Comparison of ENCODE assay signal across 27 cellular contexts in genomic region chr1:974293-974640, GRCh38. TPM values are rescaled to one million over a fixed set of nuclear protein-coding genes. Genes with fewer than 3 reads are reported as not detected.
DNase-seq lines count a peak whose midpoint lies in the region; ATAC-seq, FAIRE-seq and TF ChIP-seq lines count a peak whose summit lies in the region.
"Had no signal": no experiment of that assay in that cellular context is flagged by ENCODE, and none has a peak within 500 bp of the region (broad histone marks: within the 10 kb centered on the region; RNA-seq: fewer than 3 reads in every experiment).

No MANE protein-coding gene starts in this region.

- H2BK12ac ChIP-seq in neuronal stem cell (ENCODE audit: low read length), result no peak overlapping the region

- no peak for DNase-seq in left ventricle myocardium inferior
- no peak for DNase-seq in Right ventricle myocardium inferior (ENCODE audit: missing footprints)
- no peak for DNase-seq in neuronal stem cell (ENCODE audit: low spot score)
- no peak for DNase-seq in HepG2 (ENCODE audit: low spot score)
- no peak for DNase-seq in hepatic stellate cell (ENCODE audit: low spot score)
- DNase-seq: 8988T; ACHN; AML-193; BE2C; CD4-positive, alpha-beta T cell; DMS 273 treated with DMSO at 0.1 percent for 48 hours; DMS79; EL; GDM1; H9; HFFc6 had no signal

- H3K79me2 ChIP-seq in HepG2 (ENCODE audit: insufficient read depth, low read length), result no peaks in the 10 kb centered on the region

- H3K9me3 ChIP-seq in left ventricle myocardium inferior (replicated peaks) (no peaks in the 10 kb centered on the region), neuronal stem cell (replicated peaks in 1 of 2; ENCODE audit: control insufficient read depth in 2 of 2, insufficient read depth in 1 of 2, low read depth in 1 of 2, low read length in 2 of 2) (peaks cover 0 to 5% of the 10 kb centered on the region in 2 donors), HepG2 (ENCODE audit: low read length) (no peaks in the 10 kb centered on the region)
- H3K9me3 ChIP-seq: A549, BE2C had no signal

- BruUV-seq in HepG2 (replicated peaks; lab: Mats Ljungman, UMichigan), result no TSS peak

- peak overlapping the region; percentile 65 for H3K23ac ChIP-seq in neuronal stem cell (ENCODE audit: low read depth, low read length, poor library complexity)

- no peak overlapping the region for H3K18ac ChIP-seq in neuronal stem cell (ENCODE audit: low read length)

- H3K4ac ChIP-seq in neuronal stem cell (ENCODE audit: low read length), result no peak overlapping the region

- H3K4me3 ChIP-seq in left ventricle myocardium inferior, result no peak overlapping the region
- no peak overlapping the region for H3K4me3 ChIP-seq in neuronal stem cell (ENCODE audit: low read length in 2 of 2)
- H3K4me3 ChIP-seq in HepG2 (replicated peaks in 1 of 3; ENCODE audit: insufficient read depth in 1 of 3, low read depth in 2 of 3, low read length in 3 of 3), result no peak overlapping the region
- H3K4me3 ChIP-seq: A549; BLaER1 treated with 17β-estradiol and CSF1 and Interleukin-3, amounts not matched to agents 10 nM and 100 nM; GM12878; GM23338 had no signal

- in situ Hi-C loops in HepG2 (cut with HindIII; ENCODE audit: extremely low pct_ligation_motif_present, low pct_unique_long_range_greater_than_20kb), result no loop called here

- no peak overlapping the region for H2AFZ ChIP-seq in neuronal stem cell (ENCODE audit: low read length)
- no peak overlapping the region for H2AFZ ChIP-seq in HepG2 (ENCODE audit: low read length)
- H2AFZ ChIP-seq: GM23338 had no signal

- H3K4me2 ChIP-seq in neuronal stem cell (ENCODE audit: insufficient read depth, low read length, poor library complexity, severe bottlenecking), result no peak overlapping the region
- H3K4me2 ChIP-seq in HepG2 (ENCODE audit: low read depth, low read length), result no peak overlapping the region
- H3K4me2 ChIP-seq: A549; BLaER1 treated with 17β-estradiol and CSF1 and Interleukin-3, amounts not matched to agents 10 nM and 100 nM; GM23338 had no signal

- peak overlapping the region; percentile 76 for H3K27ac ChIP-seq in left ventricle myocardium inferior (replicated peaks)
- H3K27ac ChIP-seq in VCaP, result 0 out of 2 replicates have a peak overlapping the region, but pooled peaks have one; percentile 91
- H3K27ac ChIP-seq in neuronal stem cell (replicated peaks; ENCODE audit: low read length), result no peak overlapping the region
- H3K27ac ChIP-seq in HepG2 (ENCODE audit: extremely low read length, insufficient read depth, low read length), result no peak overlapping the region
- H3K27ac ChIP-seq: A549; BLaER1 treated with 17β-estradiol and CSF1 and Interleukin-3, amounts not matched to agents 10 nM and 100 nM had no signal

- TF ChIP-seq EP300 in HepG2 (IDR thresholded peaks at IDR 0.05; ENCODE audit: low read depth in 2 of 2, low read length in 2 of 2) (no peak), HepG2 (CRISPR knock-in tag; IDR thresholded peaks at IDR 0.05; ENCODE audit: borderline replicate concordance) (no peak)

- H2BK15ac ChIP-seq in neuronal stem cell (ENCODE audit: low read length), result peak overlapping the region; percentile 67

- no peak overlapping the region for H3K14ac ChIP-seq in neuronal stem cell (ENCODE audit: low read length)

- intact Hi-C loops in left ventricle myocardium inferior (cut with micrococcal nuclease), result no loop called here
- intact Hi-C loops in Right ventricle myocardium inferior (cut with DNase I), result no loop called here
- intact Hi-C loops in HepG2 (cut with micrococcal nuclease; ENCODE audit: unreplicated experiment), result no loop called here

- H2BK120ac ChIP-seq in neuronal stem cell (ENCODE audit: low read depth, low read length), result peak overlapping the region; percentile 81

- no peak for TF ChIP-seq POLR2A in HepG2 (IDR thresholded peaks at IDR 0.05; ENCODE audit: insufficient read depth in 1 of 2, low read depth in 2 of 2, low read length in 2 of 2)

- no peak for FAIRE-seq in HepG2 (lab: Jason Lieb, UNC)
- FAIRE-seq: A549, D721Med, GM12878, GM19239 had no signal

- no peak for ATAC-seq in Right ventricle myocardium inferior
- ATAC-seq in HepG2, result no peak
- ATAC-seq in GM19395 (IDR thresholded peaks at IDR 0.05; ENCODE audit: unreplicated experiment), result no peak
- ATAC-seq: A549, GM12878, GM23338, HCT116 had no signal

- H3K27me3 ChIP-seq in left ventricle myocardium inferior (ENCODE audit: low read depth), result peaks cover 70% of the 10 kb centered on the region
- H3K27me3 ChIP-seq in neuronal stem cell (ENCODE audit: control insufficient read depth in 3 of 3, insufficient read depth in 3 of 3, low read depth in 1 of 3, low read length in 3 of 3), result peaks cover 5 to 69% (median 38%) of the 10 kb centered on the region in 3 experiments
- peaks cover 0 to 7% of the 10 kb centered on the region in 2 experiments; a peak in 2 of 5 replicates for H3K27me3 ChIP-seq in HepG2 (ENCODE audit: control insufficient read depth in 1 of 2, insufficient read depth in 2 of 2, low read length in 2 of 2)

- H3K4me1 ChIP-seq in left ventricle myocardium inferior, result peaks cover 15% of the 10 kb centered on the region
- H3K4me1 ChIP-seq in neuronal stem cell (ENCODE audit: control insufficient read depth in 2 of 2, insufficient read depth in 1 of 2, low read depth in 1 of 2, low read length in 2 of 2), result peaks cover 1 to 4% of the 10 kb centered on the region in 2 donors
- H3K4me1 ChIP-seq in HepG2 (ENCODE audit: insufficient read depth, low read length), result peaks cover 10% of the 10 kb centered on the region
- H3K4me1 ChIP-seq: BE2C had no signal

- WGBS in neuronal stem cell (ENCODE audit: extremely low coverage in 2 of 2, insufficient read length in 2 of 2, insufficient replicate concordance in 1 of 2), 2 donors, result no CpG with 5 or more reads among the region's 11 CpGs
- WGBS in HepG2 (ENCODE audit: low lambda C conversion rate), result 89% methylated on average over 8 of the region's 11 CpGs

- H2BK5ac ChIP-seq in neuronal stem cell (ENCODE audit: low read length), result peak overlapping the region; percentile 60

- H3K9ac ChIP-seq in neuronal stem cell (ENCODE audit: low read depth, low read length, poor library complexity) (no peak overlapping the region), HepG2 (ENCODE audit: insufficient read depth, low read depth, low read length) (no peak overlapping the region)
- H3K9ac ChIP-seq: BLaER1 treated with 17β-estradiol and CSF1 and Interleukin-3, amounts not matched to agents 10 nM and 100 nM had no signal

- POLR2A ChIA-PET in HepG2 (lab: Yijun Ruan, JAX), result no interaction called here

- H3K79me1 ChIP-seq in neuronal stem cell (ENCODE audit: low read depth, low read length), result no peaks in the 10 kb centered on the region

- H3K36me3 ChIP-seq in left ventricle myocardium inferior (peaks cover 12% of the 10 kb centered on the region), neuronal stem cell (replicated peaks in 1 of 2; ENCODE audit: control insufficient read depth in 2 of 2, insufficient read depth in 2 of 2, low read length in 2 of 2) (peaks cover 0 to 2% of the 10 kb centered on the region in 2 donors), HepG2 (replicated peaks in 1 of 2; ENCODE audit: control insufficient read depth in 1 of 2, insufficient read depth in 2 of 2, low read length in 2 of 2) (no peaks in the 10 kb centered on the region)
- H3K36me3 ChIP-seq: BE2C; BLaER1 treated with 17β-estradiol and CSF1 and Interleukin-3, amounts not matched to agents 10 nM and 100 nM had no signal

- H4K20me1 ChIP-seq in HepG2 (ENCODE audit: insufficient read depth, low read length), result no peaks in the 10 kb centered on the region

- no peak for TF ChIP-seq RAD21 in HepG2 (CRISPR knock-in tag; IDR thresholded peaks at IDR 0.05)

- H4K8ac ChIP-seq in neuronal stem cell (ENCODE audit: low read depth, low read length), result no peak overlapping the region

- CTCF ChIA-PET in HepG2 (lab: Yijun Ruan, JAX; ENCODE audit: low intra/inter-chr PET ratio, low total read pairs), result no interaction called here

- H2AK5ac ChIP-seq in neuronal stem cell (ENCODE audit: low read depth, low read length), result peak overlapping the region; percentile 70

- TF ChIP-seq CTCF in left ventricle myocardium inferior (IDR thresholded peaks at IDR 0.05; ENCODE audit: borderline replicate concordance), result no peak
- no peak for TF ChIP-seq CTCF in VCaP (conservative IDR thresholded peaks at IDR 0.05)
- TF ChIP-seq CTCF in HepG2 (CRISPR knock-in tag; IDR thresholded peaks at IDR 0.05), result no peak

- H4K91ac ChIP-seq in neuronal stem cell (ENCODE audit: low read depth, low read length, poor library complexity), result no peak overlapping the region

RNA-seq across cellular contexts. Expression of gene PERM1, which starts 7.6 kb away (rescaled TPM):
- total RNA-seq in left ventricle myocardium inferior, result 160 TPM
- 174 TPM for total RNA-seq in Right ventricle myocardium inferior
- not detected for polyA plus RNA-seq in neuronal stem cell (2013, experiment 1 of 2)
- 0.01 TPM for polyA plus RNA-seq in neuronal stem cell (2013, experiment 2 of 2)
- 0.04 TPM in 1 of 2 replicates, not detected in the other for total RNA-seq in HepG2 (2016; rRNA removed; fragmentation: Illumina TruSeq; extraction: Trizol)
- not detected in 2 replicates for total RNA-seq in HepG2 (2016; cell fraction: cytosol; rRNA removed; fragmentation: Illumina TruSeq; extraction: Trizol; ENCODE audit: low read depth)
- total RNA-seq in HepG2 (2016; cell fraction: insoluble cytoplasmic fraction; rRNA removed; fragmentation: Illumina TruSeq; extraction: Trizol), result not detected in 2 replicates
- not detected in 2 replicates for total RNA-seq in HepG2 (2016; cell fraction: membrane; rRNA removed; fragmentation: Illumina TruSeq; extraction: Trizol)
- not detected in 2 replicates for total RNA-seq in HepG2 (2016; cell fraction: nucleus; rRNA removed; fragmentation: Illumina TruSeq; extraction: Trizol)
- polyA plus RNA-seq in HepG2 (2011; rRNA removed), result 0.29 and 0.38 TPM in 2 replicates
- polyA plus RNA-seq in HepG2 (2011; cell fraction: cytosol; rRNA removed), result 0.17 and 0.32 TPM in 2 replicates
- polyA plus RNA-seq in HepG2 (2011; cell fraction: nucleus; rRNA removed), result 2.3 and 2.6 TPM in 2 replicates
- 0.44 TPM in 2 replicates for polyA plus RNA-seq in HepG2 (2012)
- not detected in 2 replicates for polyA plus RNA-seq in HepG2 (2016; cell fraction: cytosol; fragmentation: Illumina TruSeq; extraction: Trizol; ENCODE audit: low read depth)
- polyA plus RNA-seq in HepG2 (2016; cell fraction: insoluble cytoplasmic fraction; fragmentation: Illumina TruSeq; extraction: Trizol; ENCODE audit: low read depth), result not detected in 2 replicates
- not detected in 2 replicates for polyA plus RNA-seq in HepG2 (2016; cell fraction: membrane; fragmentation: Illumina TruSeq; extraction: Trizol; ENCODE audit: low read depth)
- polyA plus RNA-seq in HepG2 (2016; cell fraction: nucleus; fragmentation: Illumina TruSeq; extraction: Trizol; ENCODE audit: insufficient read depth, low read depth), result not detected in 2 replicates
- polyA minus RNA-seq in HepG2 (2011; rRNA and poly(A)+ RNA removed; ENCODE audit: low replicate concordance), result 0.09 and 2.7 TPM in 2 replicates
- 0.44 and 0.59 TPM in 2 replicates for polyA minus RNA-seq in HepG2 (2011; cell fraction: cytosol; rRNA and poly(A)+ RNA removed)
- polyA minus RNA-seq in HepG2 (2011; cell fraction: nucleus; rRNA and poly(A)+ RNA removed), result 0.99 and 1.2 TPM in 2 replicates
- total RNA-seq: CD4-positive, alpha-beta T cell; CD8-positive, alpha-beta memory T cell; GM12878; GM23338; H9 had no signal
- polyA plus RNA-seq: CD14-positive monocyte; CD8-positive, alpha-beta memory T cell; GM12878 had no signal

RNA-seq across cellular contexts. Expression of gene PLEKHN1, which starts 8.0 kb away (rescaled TPM):
- not detected for total RNA-seq in left ventricle myocardium inferior
- not detected for total RNA-seq in Right ventricle myocardium inferior
- polyA plus RNA-seq in neuronal stem cell (2013, experiment 1 of 2), result 0.07 TPM
- 0.03 TPM for polyA plus RNA-seq in neuronal stem cell (2013, experiment 2 of 2)
- 0.21 and 0.42 TPM in 2 replicates for total RNA-seq in HepG2 (2016; rRNA removed; fragmentation: Illumina TruSeq; extraction: Trizol)
- not detected in 2 replicates for total RNA-seq in HepG2 (2016; cell fraction: cytosol; rRNA removed; fragmentation: Illumina TruSeq; extraction: Trizol; ENCODE audit: low read depth)
- total RNA-seq in HepG2 (2016; cell fraction: insoluble cytoplasmic fraction; rRNA removed; fragmentation: Illumina TruSeq; extraction: Trizol), result 0.31 and 0.48 TPM in 2 replicates
- total RNA-seq in HepG2 (2016; cell fraction: membrane; rRNA removed; fragmentation: Illumina TruSeq; extraction: Trizol), result 0.15 and 0.17 TPM in 2 replicates
- 0.59 and 0.63 TPM in 2 replicates for total RNA-seq in HepG2 (2016; cell fraction: nucleus; rRNA removed; fragmentation: Illumina TruSeq; extraction: Trizol)
- 0.58 and 0.59 TPM in 2 replicates for polyA plus RNA-seq in HepG2 (2011; rRNA removed)
- 0.13 and 0.23 TPM in 2 replicates for polyA plus RNA-seq in HepG2 (2011; cell fraction: cytosol; rRNA removed)
- 13.2 and 15.5 TPM in 2 replicates for polyA plus RNA-seq in HepG2 (2011; cell fraction: nucleus; rRNA removed)
- polyA plus RNA-seq in HepG2 (2012), result 0.51 and 0.55 TPM in 2 replicates
- polyA plus RNA-seq in HepG2 (2016; cell fraction: cytosol; fragmentation: Illumina TruSeq; extraction: Trizol; ENCODE audit: low read depth), result 0.05 and 0.09 TPM in 2 replicates
- 0.29 and 0.48 TPM in 2 replicates for polyA plus RNA-seq in HepG2 (2016; cell fraction: insoluble cytoplasmic fraction; fragmentation: Illumina TruSeq; extraction: Trizol; ENCODE audit: low read depth)
- 0.13 and 0.29 TPM in 2 replicates for polyA plus RNA-seq in HepG2 (2016; cell fraction: membrane; fragmentation: Illumina TruSeq; extraction: Trizol; ENCODE audit: low read depth)
- 2.6 and 2.7 TPM in 2 replicates for polyA plus RNA-seq in HepG2 (2016; cell fraction: nucleus; fragmentation: Illumina TruSeq; extraction: Trizol; ENCODE audit: insufficient read depth, low read depth)
- 0.26 and 0.54 TPM in 2 replicates for polyA minus RNA-seq in HepG2 (2011; rRNA and poly(A)+ RNA removed; ENCODE audit: low replicate concordance)
- polyA minus RNA-seq in HepG2 (2011; cell fraction: cytosol; rRNA and poly(A)+ RNA removed), result 0.53 TPM in 1 of 2 replicates, not detected in the other
- polyA minus RNA-seq in HepG2 (2011; cell fraction: nucleus; rRNA and poly(A)+ RNA removed), result 1.8 and 1.9 TPM in 2 replicates

RNA-seq across cellular contexts. Expression of gene KLHL17, which starts 13.9 kb away (rescaled TPM):
- total RNA-seq in left ventricle myocardium inferior, result 6.4 TPM
- 7.0 TPM for total RNA-seq in Right ventricle myocardium inferior
- 22.0 TPM for polyA plus RNA-seq in neuronal stem cell (2013, experiment 1 of 2)
- polyA plus RNA-seq in neuronal stem cell (2013, experiment 2 of 2), result 20.9 TPM
- total RNA-seq in HepG2 (2016; rRNA removed; fragmentation: Illumina TruSeq; extraction: Trizol), result 2.8 and 9.3 TPM in 2 replicates
- 4.5 and 5.0 TPM in 2 replicates for total RNA-seq in HepG2 (2016; cell fraction: cytosol; rRNA removed; fragmentation: Illumina TruSeq; extraction: Trizol; ENCODE audit: low read depth)
- 2.4 and 10.3 TPM in 2 replicates for total RNA-seq in HepG2 (2016; cell fraction: insoluble cytoplasmic fraction; rRNA removed; fragmentation: Illumina TruSeq; extraction: Trizol)
- 2.6 and 2.8 TPM in 2 replicates for total RNA-seq in HepG2 (2016; cell fraction: membrane; rRNA removed; fragmentation: Illumina TruSeq; extraction: Trizol)
- total RNA-seq in HepG2 (2016; cell fraction: nucleus; rRNA removed; fragmentation: Illumina TruSeq; extraction: Trizol), result 14.8 and 15.9 TPM in 2 replicates
- polyA plus RNA-seq in HepG2 (2011; rRNA removed), result 24.7 and 31.4 TPM in 2 replicates
- polyA plus RNA-seq in HepG2 (2011; cell fraction: cytosol; rRNA removed), result 6.8 and 12.3 TPM in 2 replicates
- polyA plus RNA-seq in HepG2 (2011; cell fraction: nucleus; rRNA removed), result 590 and 778 TPM in 2 replicates
- polyA plus RNA-seq in HepG2 (2012), result 11.7 and 19.1 TPM in 2 replicates
- 1.1 and 1.3 TPM in 2 replicates for polyA plus RNA-seq in HepG2 (2016; cell fraction: cytosol; fragmentation: Illumina TruSeq; extraction: Trizol; ENCODE audit: low read depth)
- 3.4 and 3.7 TPM in 2 replicates for polyA plus RNA-seq in HepG2 (2016; cell fraction: insoluble cytoplasmic fraction; fragmentation: Illumina TruSeq; extraction: Trizol; ENCODE audit: low read depth)
- 1.9 and 2.4 TPM in 2 replicates for polyA plus RNA-seq in HepG2 (2016; cell fraction: membrane; fragmentation: Illumina TruSeq; extraction: Trizol; ENCODE audit: low read depth)
- polyA plus RNA-seq in HepG2 (2016; cell fraction: nucleus; fragmentation: Illumina TruSeq; extraction: Trizol; ENCODE audit: insufficient read depth, low read depth), result 71.9 and 74.8 TPM in 2 replicates
- 4.3 and 19.5 TPM in 2 replicates for polyA minus RNA-seq in HepG2 (2011; rRNA and poly(A)+ RNA removed; ENCODE audit: low replicate concordance)
- polyA minus RNA-seq in HepG2 (2011; cell fraction: cytosol; rRNA and poly(A)+ RNA removed), result 4.6 and 4.9 TPM in 2 replicates
- polyA minus RNA-seq in HepG2 (2011; cell fraction: nucleus; rRNA and poly(A)+ RNA removed), result 24.9 and 31.0 TPM in 2 replicates

RNA-seq across cellular contexts. Expression of gene NOC2L, which starts 15.2 kb away (rescaled TPM):
- 40.8 TPM for total RNA-seq in left ventricle myocardium inferior
- total RNA-seq in Right ventricle myocardium inferior, result 41.7 TPM
- polyA plus RNA-seq in neuronal stem cell (2013, experiment 1 of 2), result 33.5 TPM
- 32.6 TPM for polyA plus RNA-seq in neuronal stem cell (2013, experiment 2 of 2)
- total RNA-seq in HepG2 (2016; rRNA removed; fragmentation: Illumina TruSeq; extraction: Trizol), result 91.6 and 103 TPM in 2 replicates
- 14.1 and 16.1 TPM in 2 replicates for total RNA-seq in HepG2 (2016; cell fraction: cytosol; rRNA removed; fragmentation: Illumina TruSeq; extraction: Trizol; ENCODE audit: low read depth)
- total RNA-seq in HepG2 (2016; cell fraction: insoluble cytoplasmic fraction; rRNA removed; fragmentation: Illumina TruSeq; extraction: Trizol), result 81.2 and 109 TPM in 2 replicates
- 22.9 and 27.1 TPM in 2 replicates for total RNA-seq in HepG2 (2016; cell fraction: membrane; rRNA removed; fragmentation: Illumina TruSeq; extraction: Trizol)
- total RNA-seq in HepG2 (2016; cell fraction: nucleus; rRNA removed; fragmentation: Illumina TruSeq; extraction: Trizol), result 53.2 and 63.8 TPM in 2 replicates
- polyA plus RNA-seq in HepG2 (2011; rRNA removed), result 32.0 and 40.5 TPM in 2 replicates
- polyA plus RNA-seq in HepG2 (2011; cell fraction: cytosol; rRNA removed), result 33.6 and 44.6 TPM in 2 replicates
- 85.2 and 96.0 TPM in 2 replicates for polyA plus RNA-seq in HepG2 (2011; cell fraction: nucleus; rRNA removed)
- polyA plus RNA-seq in HepG2 (2012), result 41.8 and 44.3 TPM in 2 replicates
- polyA plus RNA-seq in HepG2 (2016; cell fraction: cytosol; fragmentation: Illumina TruSeq; extraction: Trizol; ENCODE audit: low read depth), result 5.1 and 6.4 TPM in 2 replicates
- polyA plus RNA-seq in HepG2 (2016; cell fraction: insoluble cytoplasmic fraction; fragmentation: Illumina TruSeq; extraction: Trizol; ENCODE audit: low read depth), result 69.1 and 81.1 TPM in 2 replicates
- 9.8 and 11.1 TPM in 2 replicates for polyA plus RNA-seq in HepG2 (2016; cell fraction: membrane; fragmentation: Illumina TruSeq; extraction: Trizol; ENCODE audit: low read depth)
- polyA plus RNA-seq in HepG2 (2016; cell fraction: nucleus; fragmentation: Illumina TruSeq; extraction: Trizol; ENCODE audit: insufficient read depth, low read depth), result 108 and 110 TPM in 2 replicates
- polyA minus RNA-seq in HepG2 (2011; rRNA and poly(A)+ RNA removed; ENCODE audit: low replicate concordance), result 118 and 166 TPM in 2 replicates
- polyA minus RNA-seq in HepG2 (2011; cell fraction: cytosol; rRNA and poly(A)+ RNA removed), result 43.1 and 44.0 TPM in 2 replicates
- 18.8 and 20.1 TPM in 2 replicates for polyA minus RNA-seq in HepG2 (2011; cell fraction: nucleus; rRNA and poly(A)+ RNA removed)

RNA-seq across cellular contexts. Expression of gene HES4, which starts 25.6 kb away (rescaled TPM):
- total RNA-seq in left ventricle myocardium inferior, result 34.0 TPM
- 36.7 TPM for total RNA-seq in Right ventricle myocardium inferior
- 312 TPM for polyA plus RNA-seq in neuronal stem cell (2013, experiment 1 of 2)
- polyA plus RNA-seq in neuronal stem cell (2013, experiment 2 of 2), result 285 TPM
- total RNA-seq in HepG2 (2016; rRNA removed; fragmentation: Illumina TruSeq; extraction: Trizol), result 4.4 and 8.8 TPM in 2 replicates
- total RNA-seq in HepG2 (2016; cell fraction: cytosol; rRNA removed; fragmentation: Illumina TruSeq; extraction: Trizol; ENCODE audit: low read depth), result 16.5 and 25.5 TPM in 2 replicates
- 3.4 and 7.9 TPM in 2 replicates for total RNA-seq in HepG2 (2016; cell fraction: insoluble cytoplasmic fraction; rRNA removed; fragmentation: Illumina TruSeq; extraction: Trizol)
- total RNA-seq in HepG2 (2016; cell fraction: membrane; rRNA removed; fragmentation: Illumina TruSeq; extraction: Trizol), result 13.5 and 18.3 TPM in 2 replicates
- 6.5 and 8.0 TPM in 2 replicates for total RNA-seq in HepG2 (2016; cell fraction: nucleus; rRNA removed; fragmentation: Illumina TruSeq; extraction: Trizol)
- 10.6 and 17.6 TPM in 2 replicates for polyA plus RNA-seq in HepG2 (2011; rRNA removed)
- polyA plus RNA-seq in HepG2 (2011; cell fraction: cytosol; rRNA removed), result 11.6 and 28.6 TPM in 2 replicates
- polyA plus RNA-seq in HepG2 (2011; cell fraction: nucleus; rRNA removed), result 190 and 210 TPM in 2 replicates
- polyA plus RNA-seq in HepG2 (2012), result 4.3 and 7.0 TPM in 2 replicates
- polyA plus RNA-seq in HepG2 (2016; cell fraction: cytosol; fragmentation: Illumina TruSeq; extraction: Trizol; ENCODE audit: low read depth), result 17.0 and 22.1 TPM in 2 replicates
- polyA plus RNA-seq in HepG2 (2016; cell fraction: insoluble cytoplasmic fraction; fragmentation: Illumina TruSeq; extraction: Trizol; ENCODE audit: low read depth), result 4.5 and 6.0 TPM in 2 replicates
- 10.6 and 11.4 TPM in 2 replicates for polyA plus RNA-seq in HepG2 (2016; cell fraction: membrane; fragmentation: Illumina TruSeq; extraction: Trizol; ENCODE audit: low read depth)
- 16.1 and 18.4 TPM in 2 replicates for polyA plus RNA-seq in HepG2 (2016; cell fraction: nucleus; fragmentation: Illumina TruSeq; extraction: Trizol; ENCODE audit: insufficient read depth, low read depth)
- polyA minus RNA-seq in HepG2 (2011; rRNA and poly(A)+ RNA removed; ENCODE audit: low replicate concordance), result 2.2 and 6.1 TPM in 2 replicates
- polyA minus RNA-seq in HepG2 (2011; cell fraction: cytosol; rRNA and poly(A)+ RNA removed), result 6.4 and 8.5 TPM in 2 replicates
- 4.6 and 8.9 TPM in 2 replicates for polyA minus RNA-seq in HepG2 (2011; cell fraction: nucleus; rRNA and poly(A)+ RNA removed)
- polyA plus RNA-seq: CD8-positive, alpha-beta memory T cell had no signal

Comparison
In these comparisons a context has a peak if more than half of its experiments do, and no peak if none do; other contexts are left out.
1. H3K27ac ChIP-seq: peak in left ventricle myocardium inferior (single experiment) and VCaP (single experiment); none in neuronal stem cell (single experiment) and HepG2 (single experiment).
2. RNA of gene PERM1, which starts 7.6 kb away (total RNA-seq): 174 TPM in Right ventricle myocardium inferior (single experiment) and 160 TPM in left ventricle myocardium inferior (single experiment); 0.04 TPM in HepG2; every median in the first group is over 100 times any median in the second.